9 cellular contexts compared by ENCODE assay signal in genomic region chr19:42285988-42286348, GRCh38. TPM values are rescaled to one million over a fixed set of nuclear protein-coding genes. Genes with fewer than 3 reads are reported as not detected.
A peak's percentile ranks its signal among the peaks of the same experiment; 100 is the strongest.
DNase-seq lines count a peak whose midpoint lies in the region; ATAC-seq lines count a peak whose summit lies in the region.
"Had no signal": no experiment of that assay in that cellular context is flagged by ENCODE, and none has a peak within 500 bp of the region (broad histone marks: within the 10 kb centered on the region; RNA-seq: fewer than 3 reads in every experiment).

No MANE protein-coding gene starts in this region.

- no peaks in the 10 kb centered on the region for H3K9me3 ChIP-seq in stomach smooth muscle (ENCODE audit: control insufficient read depth in 2 of 2, low read length in 2 of 2)
- H3K9me3 ChIP-seq: mucosa of descending colon had no signal

- peaks cover 49% of the 10 kb centered on the region for H3K4me1 ChIP-seq in stomach smooth muscle (ENCODE audit: control insufficient read depth, insufficient read depth, low read length)

- peak overlapping the region; percentile 38 for H3K27ac Mint-ChIP-seq in activated CD4-positive, alpha-beta T cell treated with anti-CD3 and anti-CD28 coated beads for 36 hours
- H3K27ac Mint-ChIP-seq in activated T-helper 1 cell treated with anti-CD3 and anti-CD28 coated beads, Interleukin-12 subunit alpha, Interleukin-12 subunit beta, Interleukin-2, Interleukin-4 antibody, amounts not matched to agents 30 ng/mL and 10 ng/mL and 1 ng/mL, durations not matched to agents 14 hours and 24 hours and 36 hours = peak overlapping the region; percentile 43

- H3K27me3 ChIP-seq in layer of hippocampus (ENCODE audit: control insufficient read depth, insufficient read depth, low read length) (no peaks in the 10 kb centered on the region), stomach smooth muscle (ENCODE audit: control insufficient read depth in 1 of 2, insufficient read depth in 2 of 2, low read length in 2 of 2) (no peaks in the 10 kb centered on the region)

- intact Hi-C loops in activated CD4-positive, alpha-beta T cell treated with anti-CD3 and anti-CD28 coated beads for 36 hours (cut with DNase I, micrococcal nuclease) = no loop called here
- intact Hi-C loops in activated T-helper 1 cell treated with anti-CD3 and anti-CD28 coated beads, Interleukin-12 subunit alpha, Interleukin-12 subunit beta, Interleukin-2, Interleukin-4 antibody, amounts not matched to agents 30 ng/mL and 10 ng/mL and 1 ng/mL, durations not matched to agents 14 hours and 24 hours and 36 hours (cut with micrococcal nuclease) = no loop called here

- no peaks in the 10 kb centered on the region for H3K9me3 Mint-ChIP-seq in activated CD4-positive, alpha-beta T cell treated with anti-CD3 and anti-CD28 coated beads for 36 hours (ENCODE audit: low read depth)
- H3K9me3 Mint-ChIP-seq in activated T-helper 1 cell treated with anti-CD3 and anti-CD28 coated beads, Interleukin-12 subunit alpha, Interleukin-12 subunit beta, Interleukin-2, Interleukin-4 antibody, amounts not matched to agents 30 ng/mL and 10 ng/mL and 1 ng/mL, durations not matched to agents 14 hours and 24 hours and 36 hours = no peaks in the 10 kb centered on the region

- CTCF ChIA-PET in activated CD4-positive, alpha-beta T cell treated with anti-CD3 and anti-CD28 coated beads for 36 hours (lab: Charles Lee) = interaction anchor here (1.2 kb wide), 1 partner anchor 10 kb away, joined by 5 read pairs; no protein-coding TSS in a partner anchor

- peaks cover 28 to 33% of the 10 kb centered on the region in 2 donors for H3K36me3 ChIP-seq in stomach smooth muscle (ENCODE audit: control insufficient read depth in 2 of 2, insufficient read depth in 2 of 2, low read length in 2 of 2)

- ATAC-seq in activated CD4-positive, alpha-beta T cell treated with anti-CD3 and anti-CD28 coated beads for 36 hours = no peak
- ATAC-seq in HG02588 (IDR thresholded peaks at IDR 0.05; ENCODE audit: unreplicated experiment) = no peak
- ATAC-seq: mucosa of descending colon had no signal

- peak; percentile 5 for DNase-seq in activated CD4-positive, alpha-beta T cell treated with anti-CD3 and anti-CD28 coated beads for 36 hours
- DNase-seq in activated CD4-positive, alpha-beta T cell treated with anti-CD3 and anti-CD28 coated beads for 4 hours = no peak
- no peak for DNase-seq in activated T-helper 1 cell treated with anti-CD3 and anti-CD28 coated beads, Interleukin-12 subunit alpha, Interleukin-12 subunit beta, Interleukin-2, Interleukin-4 antibody, amounts not matched to agents 30 ng/mL and 10 ng/mL and 1 ng/mL, durations not matched to agents 14 hours and 24 hours and 36 hours (ENCODE audit: low spot score)
- DNase-seq in CD1c-positive myeloid dendritic cell (ENCODE audit: extremely low spot score) (no peak), putamen (ENCODE audit: low spot score) (no peak)

- H3K4me3 Mint-ChIP-seq in activated CD4-positive, alpha-beta T cell treated with anti-CD3 and anti-CD28 coated beads for 36 hours = peak overlapping the region; percentile 80
- peak overlapping the region; percentile 93 for H3K4me3 Mint-ChIP-seq in activated T-helper 1 cell treated with anti-CD3 and anti-CD28 coated beads, Interleukin-12 subunit alpha, Interleukin-12 subunit beta, Interleukin-2, Interleukin-4 antibody, amounts not matched to agents 30 ng/mL and 10 ng/mL and 1 ng/mL, durations not matched to agents 14 hours and 24 hours and 36 hours

- peak overlapping the region; percentile 79 to 84 for H3K4me3 ChIP-seq in stomach smooth muscle (ENCODE audit: low read length in 2 of 2)
- H3K4me3 ChIP-seq: mucosa of descending colon had no signal

- H3K4me1 Mint-ChIP-seq in activated CD4-positive, alpha-beta T cell treated with anti-CD3 and anti-CD28 coated beads for 36 hours = peaks cover 28% of the 10 kb centered on the region
- peaks cover 33% of the 10 kb centered on the region for H3K4me1 Mint-ChIP-seq in activated T-helper 1 cell treated with anti-CD3 and anti-CD28 coated beads, Interleukin-12 subunit alpha, Interleukin-12 subunit beta, Interleukin-2, Interleukin-4 antibody, amounts not matched to agents 30 ng/mL and 10 ng/mL and 1 ng/mL, durations not matched to agents 14 hours and 24 hours and 36 hours (ENCODE audit: low read depth)

- peaks cover 7% of the 10 kb centered on the region for H3K36me3 Mint-ChIP-seq in activated CD4-positive, alpha-beta T cell treated with anti-CD3 and anti-CD28 coated beads for 36 hours (ENCODE audit: low read depth)
- H3K36me3 Mint-ChIP-seq in activated T-helper 1 cell treated with anti-CD3 and anti-CD28 coated beads, Interleukin-12 subunit alpha, Interleukin-12 subunit beta, Interleukin-2, Interleukin-4 antibody, amounts not matched to agents 30 ng/mL and 10 ng/mL and 1 ng/mL, durations not matched to agents 14 hours and 24 hours and 36 hours (ENCODE audit: low read depth) = peaks cover 5% of the 10 kb centered on the region

- no peaks in the 10 kb centered on the region for H3K27me3 Mint-ChIP-seq in activated CD4-positive, alpha-beta T cell treated with anti-CD3 and anti-CD28 coated beads for 36 hours
- no peaks in the 10 kb centered on the region for H3K27me3 Mint-ChIP-seq in activated T-helper 1 cell treated with anti-CD3 and anti-CD28 coated beads, Interleukin-12 subunit alpha, Interleukin-12 subunit beta, Interleukin-2, Interleukin-4 antibody, amounts not matched to agents 30 ng/mL and 10 ng/mL and 1 ng/mL, durations not matched to agents 14 hours and 24 hours and 36 hours (ENCODE audit: insufficient read depth)

- POLR2A ChIA-PET in activated CD4-positive, alpha-beta T cell treated with anti-CD3 and anti-CD28 coated beads for 36 hours (lab: Charles Lee) = interaction anchor here (1.1 kb wide), 1 partner anchor 15 kb away, joined by 3 read pairs; no protein-coding TSS in a partner anchor

- peak overlapping the region; percentile 55 to 69 for H3K9ac ChIP-seq in stomach smooth muscle (ENCODE audit: low read length in 2 of 2)

- H3K27ac ChIP-seq in layer of hippocampus (ENCODE audit: low read depth, low read length) = peak overlapping the region; percentile 95
- peak overlapping the region; percentile 76 for H3K27ac ChIP-seq in stomach smooth muscle (ENCODE audit: low read length)

RNA-seq across cellular contexts. Expression of gene PRR19, which starts 16.0 kb away (rescaled TPM):
- total RNA-seq in activated CD4-positive, alpha-beta T cell treated with anti-CD3 and anti-CD28 coated beads for 36 hours = 1 to 10 TPM in 1 of 2 experiments, under 1 TPM in 1; 0.63 to 1.0 TPM
- 1.0 and 1.4 TPM in 2 replicates for total RNA-seq in activated T-helper 1 cell treated with anti-CD3 and anti-CD28 coated beads, Interleukin-12 subunit alpha, Interleukin-12 subunit beta, Interleukin-2, Interleukin-4 antibody, amounts not matched to agents 30 ng/mL and 10 ng/mL and 1 ng/mL, durations not matched to agents 14 hours and 24 hours and 36 hours

RNA-seq across cellular contexts. Expression of gene PAFAH1B3, which starts 16.5 kb away (rescaled TPM):
- total RNA-seq in activated CD4-positive, alpha-beta T cell treated with anti-CD3 and anti-CD28 coated beads for 36 hours = 10 to 100 TPM; 43.4 to 53.9 TPM
- 48.7 and 50.1 TPM in 2 replicates for total RNA-seq in activated T-helper 1 cell treated with anti-CD3 and anti-CD28 coated beads, Interleukin-12 subunit alpha, Interleukin-12 subunit beta, Interleukin-2, Interleukin-4 antibody, amounts not matched to agents 30 ng/mL and 10 ng/mL and 1 ng/mL, durations not matched to agents 14 hours and 24 hours and 36 hours

RNA-seq across cellular contexts. Expression of gene CIC, which starts 16.9 kb away (rescaled TPM):
- 10 to 100 TPM; 62.8 to 66.3 TPM for total RNA-seq in activated CD4-positive, alpha-beta T cell treated with anti-CD3 and anti-CD28 coated beads for 36 hours
- total RNA-seq in activated T-helper 1 cell treated with anti-CD3 and anti-CD28 coated beads, Interleukin-12 subunit alpha, Interleukin-12 subunit beta, Interleukin-2, Interleukin-4 antibody, amounts not matched to agents 30 ng/mL and 10 ng/mL and 1 ng/mL, durations not matched to agents 14 hours and 24 hours and 36 hours = 66.9 and 68.0 TPM in 2 replicates

RNA-seq across cellular contexts. Expression of gene TMEM145, which starts 27.1 kb away (rescaled TPM):
- total RNA-seq in activated CD4-positive, alpha-beta T cell treated with anti-CD3 and anti-CD28 coated beads for 36 hours = under 1 TPM; 0.53 to 0.69 TPM
- total RNA-seq in activated T-helper 1 cell treated with anti-CD3 and anti-CD28 coated beads, Interleukin-12 subunit alpha, Interleukin-12 subunit beta, Interleukin-2, Interleukin-4 antibody, amounts not matched to agents 30 ng/mL and 10 ng/mL and 1 ng/mL, durations not matched to agents 14 hours and 24 hours and 36 hours = 0.56 and 2.1 TPM in 2 replicates

RNA-seq across cellular contexts. Expression of gene ERF, which starts 31.0 kb away (rescaled TPM):
- 10 to 100 TPM; 65.5 to 66.4 TPM for total RNA-seq in activated CD4-positive, alpha-beta T cell treated with anti-CD3 and anti-CD28 coated beads for 36 hours
- total RNA-seq in activated T-helper 1 cell treated with anti-CD3 and anti-CD28 coated beads, Interleukin-12 subunit alpha, Interleukin-12 subunit beta, Interleukin-2, Interleukin-4 antibody, amounts not matched to agents 30 ng/mL and 10 ng/mL and 1 ng/mL, durations not matched to agents 14 hours and 24 hours and 36 hours = 71.9 and 78.4 TPM in 2 replicates
